In the genomic region with DNA sequence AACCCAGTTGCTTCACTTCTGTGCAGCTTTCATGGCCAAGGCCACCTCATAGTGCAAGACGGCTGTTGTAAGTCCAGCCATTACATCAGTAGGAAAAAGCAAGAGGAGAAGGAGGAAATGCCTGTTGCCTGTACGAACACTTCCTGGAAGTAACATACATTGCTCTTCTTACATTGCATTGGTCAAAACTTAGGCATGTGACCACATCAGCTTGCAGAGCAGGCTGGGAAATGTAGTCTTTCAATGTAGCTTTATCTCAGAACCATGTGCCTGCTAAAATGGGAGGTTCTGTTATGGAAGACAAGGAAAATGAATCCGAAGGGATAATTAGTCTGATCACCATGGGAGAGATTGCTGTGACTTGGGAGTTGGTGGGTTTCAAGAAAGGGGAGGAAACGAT, we compare ENCODE assay signal across 13 cellular contexts. TPM values are rescaled to one million over a fixed set of nuclear protein-coding genes. Genes with fewer than 3 reads are reported as not detected.
DNase-seq lines count a peak whose midpoint lies in the region; ATAC-seq, FAIRE-seq and TF ChIP-seq lines count a peak whose summit lies in the region.
"Had no signal": no experiment of that assay in that cellular context is flagged by ENCODE, and none has a peak within 500 bp of the region (broad histone marks: within the 10 kb centered on the region; RNA-seq: fewer than 3 reads in every experiment).

No MANE protein-coding gene starts in this region.

- CTCF ChIA-PET in SK-N-SH (lab: Yijun Ruan, JAX) (interaction anchor here (0.7 to 9.0 kb wide), 6 partner anchors 9 to 373 kb away, joined by 3 to 99 read pairs (median 5); no protein-coding TSS in a partner anchor), WTC11 (lab: Charles Lee) (interaction anchor here (0.6 to 1.5 kb wide), 4 partner anchors 9 to 126 kb away, joined by 3 to 6 read pairs (median 4); partner anchors contain the start of gene CDH23)

- intact Hi-C loops in adrenal gland (cut with DNase I): loop anchor here in 1 of 2 donors (10.0 kb wide), 1 partner anchor 481 kb away; no protein-coding TSS in a partner anchor

- TF ChIP-seq CTCF in SK-N-SH (IDR thresholded peaks at IDR 0.05) (no peak), WTC11 (IDR thresholded peaks at IDR 0.05) (no peak), adrenal gland (IDR thresholded peaks at IDR 0.05) (no peak)

- H3K9ac ChIP-seq in SK-N-SH (no peak overlapping the region), mesendoderm (ENCODE audit: low read length) (no peak overlapping the region)
- H3K9ac ChIP-seq: BLaER1 had no signal

- POLR2A ChIA-PET in SK-N-SH (lab: Yijun Ruan, JAX): no interaction called here
- POLR2A ChIA-PET in WTC11 (lab: Charles Lee): no interaction called here

- H3K27me3 ChIP-seq in SK-N-SH (ENCODE audit: insufficient read depth) (no peaks in the 10 kb centered on the region), mesendoderm (ENCODE audit: insufficient read depth, low read length, poor library complexity) (no peaks in the 10 kb centered on the region), adrenal gland (no peaks in the 10 kb centered on the region)
- H3K27me3 ChIP-seq: BLaER1 had no signal

- ATAC-seq in SK-N-SH treated with all-trans-retinoic acid at 6 μM for 48 hours (no peak), WTC11 (no peak)
- ATAC-seq: stimulated activated memory B cell treated with anti-CD40 and anti-IgM and Interleukin-4, amounts not matched to agents 10 μg/mL and 1 μg/mL and 100 μg/mL, for 72 hours had no signal

- H3K9me3 ChIP-seq in SK-N-SH (no peaks in the 10 kb centered on the region), adrenal gland (replicated peaks in 1 of 3) (no peaks in the 10 kb centered on the region)
- H3K9me3 ChIP-seq: BLaER1 had no signal

- no peak overlapping the region for H3K23ac ChIP-seq in mesendoderm (ENCODE audit: low read length)

- TF ChIP-seq POLR2A in adrenal gland (IDR thresholded peaks at IDR 0.05): no peak

- H2BK5ac ChIP-seq in mesendoderm (ENCODE audit: low read length): no peak overlapping the region

- no peaks in the 10 kb centered on the region for H3K79me1 ChIP-seq in mesendoderm (ENCODE audit: low read length)

- H3K18ac ChIP-seq in mesendoderm (ENCODE audit: low read length): no peak overlapping the region

- no peak overlapping the region for H3K4me3 Mint-ChIP-seq in WTC11
- H3K4me3 Mint-ChIP-seq: stimulated activated memory B cell treated with anti-CD40 and anti-IgM and Interleukin-4, amounts not matched to agents 10 μg/mL and 1 μg/mL and 100 μg/mL, for 72 hours had no signal

- no peak overlapping the region for H2BK120ac ChIP-seq in mesendoderm (ENCODE audit: low read depth, low read length)

- H3K4me3 ChIP-seq in SK-N-SH (ENCODE audit: low read depth in 2 of 2, low read length in 1 of 2) (no peak overlapping the region), mesendoderm (ENCODE audit: low read length) (no peak overlapping the region), adrenal gland (no peak overlapping the region)
- H3K4me3 ChIP-seq: BLaER1 had no signal

- H3K4me2 ChIP-seq in SK-N-SH (no peak overlapping the region), mesendoderm (ENCODE audit: low read length) (no peak overlapping the region)
- H3K4me2 ChIP-seq: BLaER1 had no signal

- H3K9me3 Mint-ChIP-seq in WTC11: no peaks in the 10 kb centered on the region
- H3K9me3 Mint-ChIP-seq: stimulated activated memory B cell treated with anti-CD40 and anti-IgM and Interleukin-4, amounts not matched to agents 10 μg/mL and 1 μg/mL and 100 μg/mL, for 72 hours had no signal

- no peak overlapping the region for H2AK5ac ChIP-seq in mesendoderm (ENCODE audit: low read length)

- peaks cover 0 to 13% of the 10 kb centered on the region in 2 experiments; a peak in 1 of 4 replicates for H3K4me1 ChIP-seq in SK-N-SH (ENCODE audit: control insufficient read depth in 1 of 2, insufficient read depth in 2 of 2, low read depth in 1 of 2, low read length in 1 of 2)
- H3K4me1 ChIP-seq in mesendoderm (ENCODE audit: control insufficient read depth, low read depth, low read length): no peaks in the 10 kb centered on the region
- peaks cover 0 to 8% of the 10 kb centered on the region in 2 donors for H3K4me1 ChIP-seq in adrenal gland (replicated peaks in 1 of 2)

- no peak overlapping the region for H4K8ac ChIP-seq in mesendoderm (ENCODE audit: low read depth, low read length)

- H3K4ac ChIP-seq in mesendoderm (ENCODE audit: low read depth, low read length): no peak overlapping the region

- TF ChIP-seq EP300 in SK-N-SH (IDR thresholded peaks at IDR 0.05; ENCODE audit: borderline replicate concordance in 1 of 2, low read depth in 1 of 2, low read length in 1 of 2): no peak

- H3K56ac ChIP-seq in mesendoderm (ENCODE audit: low read length): no peak overlapping the region

- H4K20me1 ChIP-seq in SK-N-SH (ENCODE audit: insufficient read depth): no peaks in the 10 kb centered on the region

- H3K79me2 ChIP-seq in SK-N-SH (ENCODE audit: insufficient read depth): no peaks in the 10 kb centered on the region
- H3K79me2 ChIP-seq in mesendoderm (ENCODE audit: control insufficient read depth, insufficient read depth, low read length): no peaks in the 10 kb centered on the region

- no peak overlapping the region for H4K5ac ChIP-seq in mesendoderm (ENCODE audit: low read length)

- no peak overlapping the region for H2BK15ac ChIP-seq in mesendoderm (replicated peaks; ENCODE audit: low read depth)

- DNase-seq in SK-N-SH (peak; percentile 54), HTR-8/SVneo (ENCODE audit: insufficient read length, low spot score) (peak; percentile 30), WTC11 (ENCODE audit: low spot score) (no peak), mesendoderm (peak; percentile 75), RPMI8226 (no peak), adrenal gland (no peak)
- DNase-seq in stimulated activated CD4-positive, alpha-beta T cell treated with anti-CD3 and anti-CD28 coated beads, Interleukin-1b, Interleukin-23, amount 100 ng/mL, for 48 hours: no peak
- DNase-seq: activated CD4-positive, CD25-positive, alpha-beta regulatory T cell treated with anti-CD3 and anti-CD28 coated beads, Interleukin-2, amount 50 U/mL, for 72 hours had no signal

- TF ChIP-seq RAD21 in SK-N-SH (IDR thresholded peaks at IDR 0.05; ENCODE audit: low read length): no peak

- H3K27ac Mint-ChIP-seq in WTC11: peak overlapping the region; percentile 73; the same call in 1 of the 2 replicates
- H3K27ac Mint-ChIP-seq: stimulated activated memory B cell treated with anti-CD40 and anti-IgM and Interleukin-4, amounts not matched to agents 10 μg/mL and 1 μg/mL and 100 μg/mL, for 72 hours had no signal

- H3K4me1 Mint-ChIP-seq in WTC11: peaks cover 10% of the 10 kb centered on the region

- H3K27me3 Mint-ChIP-seq in WTC11 (ENCODE audit: low read depth): no peaks in the 10 kb centered on the region
- H3K27me3 Mint-ChIP-seq: stimulated activated memory B cell treated with anti-CD40 and anti-IgM and Interleukin-4, amounts not matched to agents 10 μg/mL and 1 μg/mL and 100 μg/mL, for 72 hours had no signal

- H2AFZ ChIP-seq in SK-N-SH (ENCODE audit: low read depth): no peak overlapping the region

- no peaks in the 10 kb centered on the region for H3K9me2 ChIP-seq in SK-N-SH

- no peak overlapping the region for H3K27ac ChIP-seq in SK-N-SH (ENCODE audit: low read depth in 2 of 2, low read length in 1 of 2)
- no peak overlapping the region for H3K27ac ChIP-seq in mesendoderm (ENCODE audit: low read depth, low read length)
- H3K27ac ChIP-seq in adrenal gland: no peak overlapping the region
- H3K27ac ChIP-seq: BLaER1 had no signal

- H3F3A ChIP-seq in SK-N-SH (replicated peaks; ENCODE audit: insufficient read depth): no peaks in the 10 kb centered on the region

- FAIRE-seq in HTR-8/SVneo (lab: Jason Lieb, UNC): no peak
- FAIRE-seq: astrocyte, GM18507 had no signal

- H3K36me3 ChIP-seq in SK-N-SH (replicated peaks in 1 of 2; ENCODE audit: control insufficient read depth in 1 of 2, insufficient read depth in 2 of 2, low read length in 1 of 2) (peaks cover 0 to 13% of the 10 kb centered on the region in 2 experiments), mesendoderm (ENCODE audit: control insufficient read depth, insufficient read depth, low read length) (peaks cover 1% of the 10 kb centered on the region), adrenal gland (replicated peaks in 1 of 2) (no peaks in the 10 kb centered on the region)

- WGBS in SK-N-SH (ENCODE audit: low lambda C conversion rate): 82% methylated on average over 4 of the region's 4 CpGs
- no CpG with 5 or more reads among the region's 4 CpGs for WGBS in mesendoderm (ENCODE audit: extremely low coverage, insufficient coverage, low lambda C conversion rate)
- WGBS in adrenal gland, 4 donors: 76 to 87% (median 81%) methylated on average over 4 of the region's 4 CpGs

- peaks cover 14% of the 10 kb centered on the region for H3K36me3 Mint-ChIP-seq in WTC11

TF ChIP-seq in WTC11, 78 proteins besides CTCF, POLR2A, EP300 and RAD21 (continues in another document):
- TF ChIP-seq ZNF423 (CRISPR knock-in tag; IDR thresholded peaks at IDR 0.05): no peak
- TF ChIP-seq, protein P1, sequence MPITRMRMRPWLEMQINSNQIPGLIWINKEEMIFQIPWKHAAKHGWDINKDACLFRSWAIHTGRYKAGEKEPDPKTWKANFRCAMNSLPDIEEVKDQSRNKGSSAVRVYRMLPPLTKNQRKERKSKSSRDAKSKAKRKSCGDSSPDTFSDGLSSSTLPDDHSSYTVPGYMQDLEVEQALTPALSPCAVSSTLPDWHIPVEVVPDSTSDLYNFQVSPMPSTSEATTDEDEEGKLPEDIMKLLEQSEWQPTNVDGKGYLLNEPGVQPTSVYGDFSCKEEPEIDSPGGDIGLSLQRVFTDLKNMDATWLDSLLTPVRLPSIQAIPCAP (CRISPR knock-in tag; IDR thresholded peaks at IDR 0.05): no peak
- TF ChIP-seq ZNF416 (CRISPR knock-in tag; IDR thresholded peaks at IDR 0.05): no peak
- TF ChIP-seq, protein P2, sequence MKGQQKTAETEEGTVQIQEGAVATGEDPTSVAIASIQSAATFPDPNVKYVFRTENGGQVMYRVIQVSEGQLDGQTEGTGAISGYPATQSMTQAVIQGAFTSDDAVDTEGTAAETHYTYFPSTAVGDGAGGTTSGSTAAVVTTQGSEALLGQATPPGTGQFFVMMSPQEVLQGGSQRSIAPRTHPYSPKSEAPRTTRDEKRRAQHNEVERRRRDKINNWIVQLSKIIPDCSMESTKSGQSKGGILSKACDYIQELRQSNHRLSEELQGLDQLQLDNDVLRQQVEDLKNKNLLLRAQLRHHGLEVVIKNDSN (CRISPR knock-in tag; IDR thresholded peaks at IDR 0.05): peak; percentile 93

RNA-seq across cellular contexts. Expression of gene SLC29A3, which starts 4.3 kb away (rescaled TPM):
- polyA plus RNA-seq in SK-N-SH (2012; rRNA removed): 3.8 and 4.6 TPM in 2 replicates
- 2.2 and 3.1 TPM in 2 replicates for polyA plus RNA-seq in SK-N-SH (2012; cell fraction: cytosol; rRNA removed)
- polyA plus RNA-seq in SK-N-SH (2012; cell fraction: nucleus; rRNA removed): 3.6 and 4.6 TPM in 2 replicates
- total RNA-seq in WTC11 (2021): 9.2 to 11.1 TPM (median 11.0 TPM) in 3 replicates
- 9.4 TPM for polyA plus RNA-seq in mesendoderm (2013, experiment 1 of 2)
- 8.8 TPM for polyA plus RNA-seq in mesendoderm (2013, experiment 2 of 2)
- 10 to 100 TPM in 1 of 8 donors, 1 to 10 TPM in 7; 1.7 to 19.0 (median 4.0) TPM for total RNA-seq in adrenal gland
- polyA plus RNA-seq in adrenal gland: 1 to 10 TPM; 2.2 to 4.0 (median 3.1) TPM

Comparison
In these comparisons a context has a peak if more than half of its experiments do, and no peak if none do; other contexts are left out.
1. DNase-seq: peak in SK-N-SH (single experiment), HTR-8/SVneo (single experiment) and mesendoderm (single experiment); none in WTC11 (single experiment), RPMI8226 (single experiment), stimulated activated CD4-positive, alpha-beta T cell treated with anti-CD3 and anti-CD28 coated beads, Interleukin-1b, Interleukin-23, amount 100 ng/mL, for 48 hours (single experiment) and adrenal gland (0 of 7).